In the genomic region with DNA sequence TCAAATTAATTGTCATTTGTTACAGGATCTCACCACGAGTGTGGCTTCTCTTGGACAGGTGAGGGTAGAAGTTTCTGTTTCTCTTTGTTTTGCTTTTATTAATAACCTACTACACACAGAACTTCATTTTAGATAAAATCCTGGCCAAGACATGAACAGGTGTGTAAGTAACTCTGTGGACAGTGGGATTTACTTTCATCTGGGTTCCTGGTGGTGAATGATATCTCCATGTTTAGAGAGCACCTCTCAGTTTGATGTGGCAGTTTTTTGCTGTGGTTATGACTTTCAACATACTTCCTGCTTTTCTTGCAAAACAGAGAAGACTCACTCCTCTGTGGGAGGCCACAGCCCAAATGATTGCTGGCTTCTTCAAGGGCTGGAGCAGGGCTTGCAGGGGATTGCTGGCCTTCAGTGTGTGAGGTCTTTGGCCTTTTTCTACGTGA, we compare ENCODE assay signal across 8 cellular contexts.
DNase-seq lines count a peak whose midpoint lies in the region; ATAC-seq and TF ChIP-seq lines count a peak whose summit lies in the region.

No MANE protein-coding gene starts in this region.

- H3K27me3 ChIP-seq in BLaER1 (no peaks in the 10 kb centered on the region), Loucy (ENCODE audit: insufficient read depth, low read length, poor library complexity, severe bottlenecking) (no peaks in the 10 kb centered on the region), aorta (ENCODE audit: control insufficient read depth in 1 of 2, insufficient read depth in 2 of 2, low read length in 1 of 2) (no peaks in the 10 kb centered on the region)

- H3K9me2 ChIP-seq in Loucy (replicated peaks; ENCODE audit: low read depth, low read length): no peaks in the 10 kb centered on the region

- H3K27ac Mint-ChIP-seq in activated naive CD4-positive, alpha-beta T cell treated with anti-CD3 and anti-CD28 coated beads for 36 hours: peak overlapping the region; percentile 76

- H3K9ac ChIP-seq in BLaER1 (peak overlapping the region; percentile 38), Loucy (ENCODE audit: low read depth, low read length, poor library complexity, severe bottlenecking) (peak overlapping the region; percentile 67)

- no peaks in the 10 kb centered on the region for H4K20me1 ChIP-seq in BLaER1
- no peaks in the 10 kb centered on the region for H4K20me1 ChIP-seq in Loucy (ENCODE audit: insufficient read depth, low read length, poor library complexity, severe bottlenecking)

- peaks cover 34% of the 10 kb centered on the region for H3K4me1 ChIP-seq in BLaER1
- H3K4me1 ChIP-seq in Loucy (ENCODE audit: insufficient read depth, low read length, poor library complexity, severe bottlenecking): peaks cover 52% of the 10 kb centered on the region
- no peaks in the 10 kb centered on the region for H3K4me1 ChIP-seq in aorta (ENCODE audit: control insufficient read depth in 1 of 2, insufficient read depth in 2 of 2, low read length in 2 of 2)

- CTCF ChIA-PET in activated naive CD4-positive, alpha-beta T cell treated with anti-CD3 and anti-CD28 coated beads for 36 hours (lab: Charles Lee): interaction anchor here (0.6 to 2.5 kb wide), 5 partner anchors 20 to 272 kb away, joined by 3 to 21 read pairs (median 5); a partner anchor contains a TSS

- H3F3A ChIP-seq in Loucy (ENCODE audit: low read depth): peaks cover 10% of the 10 kb centered on the region; the same call in 1 of the 2 replicates

- H3K36me3 Mint-ChIP-seq in activated naive CD4-positive, alpha-beta T cell treated with anti-CD3 and anti-CD28 coated beads for 36 hours (ENCODE audit: low read depth): no peaks in the 10 kb centered on the region

- H3K36me3 ChIP-seq in BLaER1 (no peaks in the 10 kb centered on the region), Loucy (ENCODE audit: insufficient read depth, low read length) (no peaks in the 10 kb centered on the region), aorta (ENCODE audit: control insufficient read depth in 1 of 2, insufficient read depth in 2 of 2, low read length in 1 of 2) (no peaks in the 10 kb centered on the region)

- no peaks in the 10 kb centered on the region for H3K79me2 ChIP-seq in Loucy (ENCODE audit: insufficient read depth, low read length)

- ATAC-seq in GM21360 (IDR thresholded peaks at IDR 0.05; ENCODE audit: unreplicated experiment): peak; percentile 40
- peak; percentile 74 for ATAC-seq in aorta (ENCODE audit: low FRiP score)

- 0 out of 2 replicates have a peak overlapping the region, but pooled peaks have one; percentile 4 for H2AFZ ChIP-seq in Loucy (ENCODE audit: low read length)

- peak overlapping the region; percentile 58 for H3K4me2 ChIP-seq in BLaER1
- peak overlapping the region; percentile 61 for H3K4me2 ChIP-seq in Loucy (ENCODE audit: low read depth, low read length, poor library complexity, severe bottlenecking)

- H3K27ac ChIP-seq in BLaER1 (peak overlapping the region; percentile 75), aorta (ENCODE audit: low read depth in 1 of 2, low read length in 2 of 2) (no peak overlapping the region)

- no peak for TF ChIP-seq CTCF in Loucy (conservative IDR thresholded peaks at IDR 0.05; ENCODE audit: low read length)

- H3K4me1 Mint-ChIP-seq in activated naive CD4-positive, alpha-beta T cell treated with anti-CD3 and anti-CD28 coated beads for 36 hours (ENCODE audit: low read depth): peaks cover 31% of the 10 kb centered on the region

- H3K9me3 ChIP-seq in BLaER1: peaks cover 6% of the 10 kb centered on the region
- no peaks in the 10 kb centered on the region for H3K9me3 ChIP-seq in Loucy (ENCODE audit: insufficient read depth, low read depth, low read length)
- no peaks in the 10 kb centered on the region for H3K9me3 ChIP-seq in aorta (ENCODE audit: control insufficient read depth, low read length)

- DNase-seq in activated naive CD4-positive, alpha-beta T cell treated with anti-CD3 and anti-CD28 coated beads for 36 hours: peak; percentile 69
- DNase-seq in medulla oblongata (ENCODE audit: extremely low spot score) (peak; percentile 66), aorta (peak in 1 of 2 donors; percentile 73), occipital lobe (lab: John Stamatoyannopoulos, UW) (no peak), cerebellar cortex (ENCODE audit: low spot score) (no peak)

- intact Hi-C loops in activated naive CD4-positive, alpha-beta T cell treated with anti-CD3 and anti-CD28 coated beads for 36 hours (cut with micrococcal nuclease): loop anchor here (1.0 to 5.0 kb wide), 8 partner anchors 33 to 440 kb away; a partner anchor contains a TSS
- intact Hi-C loops in aorta (cut with DNase I): no loop called here

- H3K4me3 Mint-ChIP-seq in activated naive CD4-positive, alpha-beta T cell treated with anti-CD3 and anti-CD28 coated beads for 36 hours: no peak overlapping the region

- peaks cover 5% of the 10 kb centered on the region for H3K9me3 Mint-ChIP-seq in activated naive CD4-positive, alpha-beta T cell treated with anti-CD3 and anti-CD28 coated beads for 36 hours

- H3K27me3 Mint-ChIP-seq in activated naive CD4-positive, alpha-beta T cell treated with anti-CD3 and anti-CD28 coated beads for 36 hours (ENCODE audit: low read depth): peaks cover 20% of the 10 kb centered on the region

- no peak overlapping the region for H3K4me3 ChIP-seq in BLaER1
- peak overlapping the region; percentile 31 for H3K4me3 ChIP-seq in Loucy (ENCODE audit: low read length, poor library complexity, severe bottlenecking)
- H3K4me3 ChIP-seq in aorta (ENCODE audit: low read length in 2 of 2): no peak overlapping the region

- 41 to 49% methylated on average over 2 of the region's 2 CpGs for WGBS in aorta, 2 donors

Comparison
In these comparisons a context has a peak if more than half of its experiments do, and no peak if none do; other contexts are left out.
1. DNase-seq: peak in activated naive CD4-positive, alpha-beta T cell treated with anti-CD3 and anti-CD28 coated beads for 36 hours (single experiment) and medulla oblongata (single experiment); none in occipital lobe (single experiment) and cerebellar cortex (single experiment).